ENCODE assay signal across 24 cellular contexts in genomic region chr1:2894381-2895041, GRCh38.
A peak's percentile ranks its signal among the peaks of the same experiment; 100 is the strongest.
DNase-seq lines count a peak whose midpoint lies in the region; ATAC-seq, FAIRE-seq and TF ChIP-seq lines count a peak whose summit lies in the region.
"Had no signal": no experiment of that assay in that cellular context is flagged by ENCODE, and none has a peak within 500 bp of the region (broad histone marks: within the 10 kb centered on the region; RNA-seq: fewer than 3 reads in every experiment).

No MANE protein-coding gene starts in this region.

- H3K27ac ChIP-seq in CD4-positive, alpha-beta T cell (ENCODE audit: low read depth, low read length), result no peak overlapping the region
- H3K27ac ChIP-seq: neural progenitor cell, upper lobe of right lung had no signal

- peak; percentile 85 for ATAC-seq in CD4-positive, alpha-beta T cell (ENCODE audit: poor library complexity)
- ATAC-seq in GM19351 (IDR thresholded peaks at IDR 0.05; ENCODE audit: unreplicated experiment), result no peak
- ATAC-seq: Right ventricle myocardium inferior, upper lobe of right lung had no signal

- no peaks in the 10 kb centered on the region for H3K36me3 Mint-ChIP-seq in activated CD4-positive, alpha-beta T cell treated with anti-CD3 and anti-CD28 coated beads, Interleukin-2, amount 10 ng/mL, durations not matched to agents 24 days and 14 days (ENCODE audit: low read depth)
- no peaks in the 10 kb centered on the region for H3K36me3 Mint-ChIP-seq in CD4-positive, alpha-beta T cell (ENCODE audit: low read depth)
- H3K36me3 Mint-ChIP-seq: neural progenitor cell had no signal

- intact Hi-C loops in activated CD4-positive, alpha-beta T cell treated with anti-CD3 and anti-CD28 coated beads, Interleukin-2, amount 10 ng/mL, durations not matched to agents 24 days and 14 days (cut with micrococcal nuclease), result no loop called here
- intact Hi-C loops in CD4-positive, alpha-beta T cell (cut with DNase I, micrococcal nuclease), result no loop called here

- CTCF ChIA-PET in CD4-positive, alpha-beta T cell (lab: Charles Lee), result no interaction called here

- no peak for TF ChIP-seq CTCF in CD4-positive, alpha-beta T cell (IDR thresholded peaks at IDR 0.05)

- no peaks in the 10 kb centered on the region for H3K9me3 ChIP-seq in CD4-positive, alpha-beta T cell (ENCODE audit: control insufficient read depth, low read length)
- H3K9me3 ChIP-seq: upper lobe of right lung had no signal

- no peaks in the 10 kb centered on the region for H3K36me3 ChIP-seq in H7 (replicated peaks; ENCODE audit: control insufficient read depth, insufficient read depth, low read length)
- H3K36me3 ChIP-seq: neural progenitor cell, upper lobe of right lung had no signal

- no peaks in the 10 kb centered on the region for H3K27me3 Mint-ChIP-seq in activated CD4-positive, alpha-beta T cell treated with anti-CD3 and anti-CD28 coated beads, Interleukin-2, amount 10 ng/mL, durations not matched to agents 24 days and 14 days
- H3K27me3 Mint-ChIP-seq in CD4-positive, alpha-beta T cell, result no peaks in the 10 kb centered on the region

- H3K27ac Mint-ChIP-seq in activated CD4-positive, alpha-beta T cell treated with anti-CD3 and anti-CD28 coated beads, Interleukin-2, amount 10 ng/mL, durations not matched to agents 24 days and 14 days, result no peak overlapping the region
- H3K27ac Mint-ChIP-seq in CD4-positive, alpha-beta T cell, result peak overlapping the region; percentile 76
- H3K27ac Mint-ChIP-seq: activated T-helper 2 cell treated with anti-CD3 and anti-CD28 coated beads, Interferon-gamma antibody, Interleukin-2, Interleukin-4, amounts not matched to agents 10 μg/mL and 5 μg/mL and 100 μg/mL, durations not matched to agents 14 hours and 24 hours and 36 hours; neural progenitor cell had no signal

- H3K4me3 Mint-ChIP-seq in activated CD4-positive, alpha-beta T cell treated with anti-CD3 and anti-CD28 coated beads, Interleukin-2, amount 10 ng/mL, durations not matched to agents 24 days and 14 days, result no peak overlapping the region
- no peak overlapping the region for H3K4me3 Mint-ChIP-seq in CD4-positive, alpha-beta T cell

- H3K27me3 ChIP-seq in CD4-positive, alpha-beta T cell (ENCODE audit: control insufficient read depth, insufficient read depth, low read length), result no peaks in the 10 kb centered on the region
- no peaks in the 10 kb centered on the region for H3K27me3 ChIP-seq in H7 (ENCODE audit: control insufficient read depth, insufficient read depth, low read length)
- H3K27me3 ChIP-seq: neural progenitor cell had no signal

- TF ChIP-seq POLR2A in GM12892 (IDR thresholded peaks at IDR 0.05; ENCODE audit: low read depth, low read length), result no peak

- no peak overlapping the region for H3K4me3 ChIP-seq in H7 (ENCODE audit: insufficient read depth, low read depth, low read length)
- H3K4me3 ChIP-seq: lung, neural progenitor cell, upper lobe of right lung had no signal

- POLR2A ChIA-PET in CD4-positive, alpha-beta T cell (lab: Charles Lee), result no interaction called here

- DNase-seq in activated CD4-positive, alpha-beta T cell treated with anti-CD3 and anti-CD28 coated beads for 1 hour, result peak; percentile 16
- no peak for DNase-seq in activated CD4-positive, alpha-beta T cell treated with anti-CD3 and anti-CD28 coated beads, Interleukin-2, amount 10 ng/mL, durations not matched to agents 24 days and 14 days
- DNase-seq in CD4-positive, alpha-beta T cell, result peak; percentile 12 to 59 (median 43)
- peak; percentile 12 for DNase-seq in activated CD4-positive, alpha-beta T cell treated with anti-CD3 and anti-CD28 coated beads for 48 hours
- peak; percentile 36 for DNase-seq in central memory CD4-positive, alpha-beta T cell
- no peak for DNase-seq in H7
- DNase-seq in GM12892 (ENCODE audit: insufficient read length), result no peak
- DNase-seq: 8988T, amygdala, cortex of kidney, kidney glomerular epithelial cell, NCI-H1105, NCI-H2029, NCI-H2227 treated with DMSO at 0.1 percent for 48 hours, NCI-H82, OCI-M1, upper lobe of right lung had no signal

- no peaks in the 10 kb centered on the region for H3K4me1 Mint-ChIP-seq in activated CD4-positive, alpha-beta T cell treated with anti-CD3 and anti-CD28 coated beads, Interleukin-2, amount 10 ng/mL, durations not matched to agents 24 days and 14 days
- peaks cover 10% of the 10 kb centered on the region for H3K4me1 Mint-ChIP-seq in CD4-positive, alpha-beta T cell (ENCODE audit: low read depth)

- peaks cover 9% of the 10 kb centered on the region for H3K9me3 Mint-ChIP-seq in activated CD4-positive, alpha-beta T cell treated with anti-CD3 and anti-CD28 coated beads, Interleukin-2, amount 10 ng/mL, durations not matched to agents 24 days and 14 days
- no peaks in the 10 kb centered on the region for H3K9me3 Mint-ChIP-seq in CD4-positive, alpha-beta T cell

- no peak for FAIRE-seq in GM12892 (lab: Jason Lieb, UNC)
- FAIRE-seq: bronchial epithelial cell, H54 had no signal

Comparison
In these comparisons a context has a peak if more than half of its experiments do, and no peak if none do; other contexts are left out.
1. DNase-seq: peak in activated CD4-positive, alpha-beta T cell treated with anti-CD3 and anti-CD28 coated beads for 1 hour (single experiment), CD4-positive, alpha-beta T cell (10 of 10), activated CD4-positive, alpha-beta T cell treated with anti-CD3 and anti-CD28 coated beads for 48 hours (single experiment) and central memory CD4-positive, alpha-beta T cell (single experiment); none in activated CD4-positive, alpha-beta T cell treated with anti-CD3 and anti-CD28 coated beads, Interleukin-2, amount 10 ng/mL, durations not matched to agents 24 days and 14 days (single experiment), H7 (single experiment) and GM12892 (single experiment).